8 cellular contexts compared by ENCODE assay signal in genomic region chr17:78933025-78933958, GRCh38. TPM values are rescaled to one million over a fixed set of nuclear protein-coding genes. Genes with fewer than 3 reads are reported as not detected.
DNase-seq lines count a peak whose midpoint lies in the region; TF ChIP-seq lines count a peak whose summit lies in the region.

No MANE protein-coding gene starts in this region.

- intact Hi-C loops in dendritic cell treated with granulocyte-macrophage colony-stimulating factor and Interleukin-4, amounts not matched to agents 40 ng/mL and 50 ng/mL, for 4 days (cut with micrococcal nuclease): no loop called here
- intact Hi-C loops in testis (cut with DNase I; ENCODE audit: low total_unique reads): no loop called here

- no peaks in the 10 kb centered on the region for H3K9me3 ChIP-seq in WERI-Rb-1 (ENCODE audit: severe bottlenecking)
- no peaks in the 10 kb centered on the region for H3K9me3 ChIP-seq in testis

- H3K4me3 ChIP-seq in WERI-Rb-1 (ENCODE audit: low read depth, low read length): no peak overlapping the region
- H3K4me3 ChIP-seq in testis: no peak overlapping the region

- H3K27ac ChIP-seq in WERI-Rb-1 (peak overlapping the region; percentile 65), testis (peak overlapping the region; percentile 85 to 91)

- H3K4me1 Mint-ChIP-seq in dendritic cell treated with granulocyte-macrophage colony-stimulating factor and Interleukin-4, amounts not matched to agents 40 ng/mL and 50 ng/mL, for 4 days (ENCODE audit: low read depth): peaks cover 21% of the 10 kb centered on the region

- H3K36me3 ChIP-seq in WERI-Rb-1 (no peaks in the 10 kb centered on the region), testis (ENCODE audit: low read depth, missing control alignments) (no peaks in the 10 kb centered on the region)

- no peaks in the 10 kb centered on the region for H3K36me3 Mint-ChIP-seq in dendritic cell treated with granulocyte-macrophage colony-stimulating factor and Interleukin-4, amounts not matched to agents 40 ng/mL and 50 ng/mL, for 4 days (ENCODE audit: low read depth)

- 78 to 79% methylated on average over 18 of the region's 18 CpGs for WGBS in testis, 2 donors

- peak overlapping the region; percentile 12 for H3K27ac Mint-ChIP-seq in dendritic cell treated with granulocyte-macrophage colony-stimulating factor and Interleukin-4, amounts not matched to agents 40 ng/mL and 50 ng/mL, for 4 days

- H3K4me3 Mint-ChIP-seq in dendritic cell treated with granulocyte-macrophage colony-stimulating factor and Interleukin-4, amounts not matched to agents 40 ng/mL and 50 ng/mL, for 4 days: no peak overlapping the region

- DNase-seq in ELF-1 (ENCODE audit: low read depth, low spot score) (peak; percentile 53), KG1 (lab: John Stamatoyannopoulos, UW) (peak; percentile 15), WERI-Rb-1 (peak; percentile 65), mucosa of gallbladder (ENCODE audit: low spot score) (peak; percentile 75), testis (no peak), amygdala (lab: John Stamatoyannopoulos, UW) (no peak), NCI-H2227 treated with DMSO at 0.1 percent for 48 hours (lab: John Stamatoyannopoulos, UW) (no peak)

- no peak for TF ChIP-seq CTCF in WERI-Rb-1 (IDR thresholded peaks at IDR 0.05; ENCODE audit: low read depth, low read length)
- no peak for TF ChIP-seq CTCF in testis (IDR thresholded peaks at IDR 0.05)

- no peak for TF ChIP-seq POLR2A in testis (IDR thresholded peaks at IDR 0.05)

- peaks cover 16% of the 10 kb centered on the region for H3K4me1 ChIP-seq in testis

- H3K9me3 Mint-ChIP-seq in dendritic cell treated with granulocyte-macrophage colony-stimulating factor and Interleukin-4, amounts not matched to agents 40 ng/mL and 50 ng/mL, for 4 days: no peaks in the 10 kb centered on the region

- H3K27me3 ChIP-seq in WERI-Rb-1 (ENCODE audit: insufficient read depth, low read depth, severe bottlenecking): no peaks in the 10 kb centered on the region
- H3K27me3 ChIP-seq in testis: no peaks in the 10 kb centered on the region

- H3K27me3 Mint-ChIP-seq in dendritic cell treated with granulocyte-macrophage colony-stimulating factor and Interleukin-4, amounts not matched to agents 40 ng/mL and 50 ng/mL, for 4 days: peaks cover 8% of the 10 kb centered on the region

RNA-seq across cellular contexts. Expression of gene TIMP2, which starts 8.1 kb away (rescaled TPM):
- total RNA-seq in mucosa of gallbladder (377 TPM), testis (100 to 1,000 TPM; 262 to 482 TPM)
- polyA plus RNA-seq in testis (ENCODE audit: insufficient read depth, low read depth, low replicate concordance): 465 TPM

RNA-seq across cellular contexts. Expression of gene CEP295NL, which starts 30.3 kb away (rescaled TPM):
- total RNA-seq in mucosa of gallbladder (5.2 TPM), testis (10 to 100 TPM; 32.3 to 77.1 TPM)
- polyA plus RNA-seq in testis (ENCODE audit: insufficient read depth, low read depth, low replicate concordance): 100 TPM

RNA-seq across cellular contexts. Expression of gene LGALS3BP, which starts 46.4 kb away (rescaled TPM):
- total RNA-seq in mucosa of gallbladder (761 TPM), testis (100 to 1,000 TPM; 498 to 845 TPM)
- 328 TPM for polyA plus RNA-seq in testis (ENCODE audit: insufficient read depth, low read depth, low replicate concordance)

Comparison
In these comparisons a context has a peak if more than half of its experiments do, and no peak if none do; other contexts are left out.
1. DNase-seq: peak in ELF-1 (single experiment), KG1 (single experiment), WERI-Rb-1 (single experiment) and mucosa of gallbladder (single experiment); none in testis (single experiment), amygdala (0 of 56) and NCI-H2227 treated with DMSO at 0.1 percent for 48 hours (single experiment).